ENCODE assay signal across 19 cellular contexts in genomic region chr5:73232266-73233041, GRCh38. TPM values are rescaled to one million over a fixed set of nuclear protein-coding genes. Genes with fewer than 3 reads are reported as not detected.
A peak's percentile ranks its signal among the peaks of the same experiment; 100 is the strongest.
DNase-seq lines count a peak whose midpoint lies in the region; ATAC-seq lines count a peak whose summit lies in the region.
"Had no signal": no experiment of that assay in that cellular context is flagged by ENCODE, and none has a peak within 500 bp of the region (broad histone marks: within the 10 kb centered on the region; RNA-seq: fewer than 3 reads in every experiment).

No MANE protein-coding gene starts in this region.

- peak; percentile 15 to 36 for ATAC-seq in activated T-cell treated with anti-CD3 and anti-CD28 coated beads, Interleukin-2, amount 50 U/mL, for 4 hours
- no peak for ATAC-seq in stimulated activated naive CD8-positive, alpha-beta T cell treated with anti-CD3 and anti-CD28 coated beads, Interleukin-15, Interleukin-2, amounts not matched to agents 100 U/mL and 50 U/mL, for 24 hours
- no peak for ATAC-seq in GM21576 (IDR thresholded peaks at IDR 0.05; ENCODE audit: unreplicated experiment)

- no peak for DNase-seq in activated T-cell treated with anti-CD3 and anti-CD28 coated beads, Interleukin-2, amount 50 U/mL, for 4 hours
- DNase-seq in activated T-cell treated with anti-CD3 and anti-CD28 coated beads for 4 hours, result no peak
- peak; percentile 23 to 26 for DNase-seq in activated T-cell treated with anti-CD3 and anti-CD28 coated beads, Interleukin-2, amount 50 U/mL, for 48 hours
- peak; percentile 34 for DNase-seq in iPS-NIHi11 (ENCODE audit: low spot score)
- DNase-seq in stimulated activated naive CD8-positive, alpha-beta T cell treated with anti-CD3 and anti-CD28 coated beads, Interleukin-15, Interleukin-2, amounts not matched to agents 100 U/mL and 50 U/mL, for 24 hours, result peak; percentile 5
- no peak for DNase-seq in Kasumi-1 (lab: John Stamatoyannopoulos, UW)
- no peak for DNase-seq in amygdala (lab: John Stamatoyannopoulos, UW)
- DNase-seq: activated CD4-positive, CD25-positive, alpha-beta regulatory T cell treated with anti-CD3 and anti-CD28 coated beads, Interleukin-2, amount 50 U/mL, for 72 hours; activated naive CD4-positive, alpha-beta T cell treated with anti-CD3 and anti-CD28 coated beads, Interleukin-2, amount 10 ng/mL, durations not matched to agents 7 days and 5 days; cortex of kidney; GDM1; lower lobe of right lung; NCI-H1105 treated with DMSO at 0.1 percent for 48 hours; NCI-H82 had no signal

- H3K4me3 Mint-ChIP-seq in activated T-cell treated with anti-CD3 and anti-CD28 coated beads, Interleukin-2, amount 50 U/mL, for 4 hours, result peak overlapping the region; percentile 8
- H3K4me3 Mint-ChIP-seq: activated naive CD4-positive, alpha-beta T cell treated with anti-CD3 and anti-CD28 coated beads, Interleukin-2, amount 10 ng/mL, durations not matched to agents 7 days and 5 days had no signal

- no peaks in the 10 kb centered on the region for H3K9me3 Mint-ChIP-seq in activated T-cell treated with anti-CD3 and anti-CD28 coated beads, Interleukin-2, amount 50 U/mL, for 4 hours
- H3K9me3 Mint-ChIP-seq: activated naive CD4-positive, alpha-beta T cell treated with anti-CD3 and anti-CD28 coated beads, Interleukin-2, amount 10 ng/mL, durations not matched to agents 7 days and 5 days had no signal

- H3K36me3 Mint-ChIP-seq in activated T-cell treated with anti-CD3 and anti-CD28 coated beads, Interleukin-2, amount 50 U/mL, for 4 hours (ENCODE audit: insufficient read depth), result no peaks in the 10 kb centered on the region
- H3K36me3 Mint-ChIP-seq: activated naive CD4-positive, alpha-beta T cell treated with anti-CD3 and anti-CD28 coated beads, Interleukin-2, amount 10 ng/mL, durations not matched to agents 7 days and 5 days had no signal

- H3K4me1 Mint-ChIP-seq in activated T-cell treated with anti-CD3 and anti-CD28 coated beads, Interleukin-2, amount 50 U/mL, for 4 hours (ENCODE audit: low read depth), result peaks cover 24% of the 10 kb centered on the region

- peaks cover 78% of the 10 kb centered on the region for H3K27me3 Mint-ChIP-seq in activated T-cell treated with anti-CD3 and anti-CD28 coated beads, Interleukin-2, amount 50 U/mL, for 4 hours (ENCODE audit: low read depth)

RNA-seq across cellular contexts. Expression of gene TMEM174, which starts 59.5 kb away (rescaled TPM):
- not detected for total RNA-seq in activated T-cell treated with anti-CD3 and anti-CD28 coated beads, Interleukin-2, amount 50 U/mL, for 4 hours
- total RNA-seq: A673, lower lobe of right lung, progenitor cell of endocrine pancreas, SK-MEL-5, temporal lobe had no signal

Comparison
In these comparisons a context has a peak if more than half of its experiments do, and no peak if none do; other contexts are left out.
1. DNase-seq: peak in activated T-cell treated with anti-CD3 and anti-CD28 coated beads, Interleukin-2, amount 50 U/mL, for 48 hours (2 of 2), iPS-NIHi11 (single experiment) and stimulated activated naive CD8-positive, alpha-beta T cell treated with anti-CD3 and anti-CD28 coated beads, Interleukin-15, Interleukin-2, amounts not matched to agents 100 U/mL and 50 U/mL, for 24 hours (single experiment); none in activated T-cell treated with anti-CD3 and anti-CD28 coated beads, Interleukin-2, amount 50 U/mL, for 4 hours (single experiment), activated T-cell treated with anti-CD3 and anti-CD28 coated beads for 4 hours (single experiment), Kasumi-1 (0 of 2) and amygdala (0 of 56).
2. ATAC-seq: peak in activated T-cell treated with anti-CD3 and anti-CD28 coated beads, Interleukin-2, amount 50 U/mL, for 4 hours (2 of 2); none in stimulated activated naive CD8-positive, alpha-beta T cell treated with anti-CD3 and anti-CD28 coated beads, Interleukin-15, Interleukin-2, amounts not matched to agents 100 U/mL and 50 U/mL, for 24 hours (single experiment) and GM21576 (single experiment).